10 cellular contexts compared by ENCODE assay signal in genomic region chr7:148722340-148723165, GRCh38. TPM values are rescaled to one million over a fixed set of nuclear protein-coding genes. Genes with fewer than 3 reads are reported as not detected.
DNase-seq lines count a peak whose midpoint lies in the region; ATAC-seq and TF ChIP-seq lines count a peak whose summit lies in the region.
"Had no signal": no experiment of that assay in that cellular context is flagged by ENCODE, and none has a peak within 500 bp of the region (broad histone marks: within the 10 kb centered on the region; RNA-seq: fewer than 3 reads in every experiment).

No MANE protein-coding gene starts in this region.

- no peak overlapping the region for H3K4me3 ChIP-seq in thyroid gland (replicated peaks in 1 of 3)
- H3K4me3 ChIP-seq: prostate gland had no signal

- H3K36me3 ChIP-seq in thyroid gland: no peaks in the 10 kb centered on the region
- H3K36me3 ChIP-seq: prostate gland had no signal

- WGBS in thyroid gland, 2 donors: 77 to 80% methylated on average over 8 of the region's 8 CpGs

- intact Hi-C loops in activated naive CD4-positive, alpha-beta T cell treated with anti-CD3 and anti-CD28 coated beads for 36 hours (cut with micrococcal nuclease): no loop called here
- intact Hi-C loops in left cardiac atrium (cut with DNase I) (no loop called here), thyroid gland (cut with DNase I) (no loop called here)

- peak; percentile 69 for ATAC-seq in T-helper 17 cell
- ATAC-seq in left cardiac atrium: peak; percentile 45 to 50

- no peak for TF ChIP-seq CTCF in thyroid gland (IDR thresholded peaks at IDR 0.05)

- H3K4me1 ChIP-seq in thyroid gland: peaks cover 6 to 30% of the 10 kb centered on the region in 2 donors
- H3K4me1 ChIP-seq: prostate gland had no signal

- no peaks in the 10 kb centered on the region for H3K27me3 Mint-ChIP-seq in activated naive CD4-positive, alpha-beta T cell treated with anti-CD3 and anti-CD28 coated beads for 36 hours (ENCODE audit: low read depth)
- no peaks in the 10 kb centered on the region for H3K27me3 Mint-ChIP-seq in activated naive CD4-positive, alpha-beta T cell treated with anti-CD3 and anti-CD28 coated beads, Interleukin-2, amount 10 ng/mL, durations not matched to agents 7 days and 5 days
- no peaks in the 10 kb centered on the region for H3K27me3 Mint-ChIP-seq in T-helper 17 cell

- peak overlapping the region; percentile 42 for H3K27ac Mint-ChIP-seq in activated naive CD4-positive, alpha-beta T cell treated with anti-CD3 and anti-CD28 coated beads for 36 hours
- no peak overlapping the region for H3K27ac Mint-ChIP-seq in activated naive CD4-positive, alpha-beta T cell treated with anti-CD3 and anti-CD28 coated beads, Interleukin-2, amount 10 ng/mL, durations not matched to agents 7 days and 5 days
- H3K27ac Mint-ChIP-seq in T-helper 17 cell: peak overlapping the region; percentile 80

- CTCF ChIA-PET in activated naive CD4-positive, alpha-beta T cell treated with anti-CD3 and anti-CD28 coated beads for 36 hours (lab: Charles Lee): interaction anchor here (0.7 to 1.5 kb wide), 3 partner anchors 25 to 256 kb away, joined by 3 to 6 read pairs (median 4); no protein-coding TSS in a partner anchor
- CTCF ChIA-PET in activated naive CD4-positive, alpha-beta T cell treated with anti-CD3 and anti-CD28 coated beads, Interleukin-2, amount 10 ng/mL, durations not matched to agents 7 days and 5 days (lab: Charles Lee): interaction anchor here (1.1 to 1.9 kb wide), 2 partner anchors 31 to 147 kb away, joined by 3 to 6 read pairs; no protein-coding TSS in a partner anchor

- no peaks in the 10 kb centered on the region for H3K9me3 Mint-ChIP-seq in activated naive CD4-positive, alpha-beta T cell treated with anti-CD3 and anti-CD28 coated beads for 36 hours
- H3K9me3 Mint-ChIP-seq in activated naive CD4-positive, alpha-beta T cell treated with anti-CD3 and anti-CD28 coated beads, Interleukin-2, amount 10 ng/mL, durations not matched to agents 7 days and 5 days: no peaks in the 10 kb centered on the region

- H3K27me3 ChIP-seq in thyroid gland: no peaks in the 10 kb centered on the region

- peaks cover 2% of the 10 kb centered on the region for H3K36me3 Mint-ChIP-seq in activated naive CD4-positive, alpha-beta T cell treated with anti-CD3 and anti-CD28 coated beads for 36 hours (ENCODE audit: low read depth)
- H3K36me3 Mint-ChIP-seq in activated naive CD4-positive, alpha-beta T cell treated with anti-CD3 and anti-CD28 coated beads, Interleukin-2, amount 10 ng/mL, durations not matched to agents 7 days and 5 days: peaks cover 11% of the 10 kb centered on the region
- H3K36me3 Mint-ChIP-seq in T-helper 17 cell (ENCODE audit: low read depth): no peaks in the 10 kb centered on the region

- H3K27ac ChIP-seq in thyroid gland: no peak overlapping the region
- H3K27ac ChIP-seq: prostate gland had no signal

- peaks cover 88% of the 10 kb centered on the region for H3K4me1 Mint-ChIP-seq in activated naive CD4-positive, alpha-beta T cell treated with anti-CD3 and anti-CD28 coated beads for 36 hours (ENCODE audit: low read depth)
- H3K4me1 Mint-ChIP-seq in activated naive CD4-positive, alpha-beta T cell treated with anti-CD3 and anti-CD28 coated beads, Interleukin-2, amount 10 ng/mL, durations not matched to agents 7 days and 5 days: peaks cover 55% of the 10 kb centered on the region
- peaks cover 69% of the 10 kb centered on the region for H3K4me1 Mint-ChIP-seq in T-helper 17 cell

- no peaks in the 10 kb centered on the region for H3K9me3 ChIP-seq in T-helper 17 cell (ENCODE audit: control insufficient read depth, low read length, poor library complexity, severe bottlenecking)
- H3K9me3 ChIP-seq in thyroid gland: no peaks in the 10 kb centered on the region
- H3K9me3 ChIP-seq: prostate gland had no signal

- DNase-seq in activated naive CD4-positive, alpha-beta T cell treated with anti-CD3 and anti-CD28 coated beads for 36 hours: peak; percentile 18
- DNase-seq in activated naive CD4-positive, alpha-beta T cell treated with anti-CD3 and anti-CD28 coated beads, Interleukin-2, amount 10 ng/mL, durations not matched to agents 7 days and 5 days: no peak
- DNase-seq in T-helper 17 cell: no peak
- no peak for DNase-seq in left cardiac atrium
- DNase-seq in thyroid gland: peak; percentile 46 to 56
- no peak for DNase-seq in NCI-H2196 treated with DMSO at 0.1 percent for 48 hours (lab: John Stamatoyannopoulos, UW; ENCODE audit: unreplicated experiment)
- no peak for DNase-seq in COLO668 (lab: John Stamatoyannopoulos, UW; ENCODE audit: unreplicated experiment)
- DNase-seq in NCI-H1105 (lab: John Stamatoyannopoulos, UW): no peak
- DNase-seq: activated CD4-positive, CD25-positive, alpha-beta regulatory T cell had no signal

- H3K4me3 Mint-ChIP-seq in activated naive CD4-positive, alpha-beta T cell treated with anti-CD3 and anti-CD28 coated beads for 36 hours: no peak overlapping the region
- no peak overlapping the region for H3K4me3 Mint-ChIP-seq in activated naive CD4-positive, alpha-beta T cell treated with anti-CD3 and anti-CD28 coated beads, Interleukin-2, amount 10 ng/mL, durations not matched to agents 7 days and 5 days
- H3K4me3 Mint-ChIP-seq in T-helper 17 cell: peak overlapping the region; percentile 70

- no peak for TF ChIP-seq POLR2A in thyroid gland (IDR thresholded peaks at IDR 0.05)

RNA-seq across cellular contexts. Expression of gene CUL1, which starts 23.9 kb away (rescaled TPM):
- 10 to 100 TPM; 59.6 to 62.2 TPM for total RNA-seq in activated naive CD4-positive, alpha-beta T cell treated with anti-CD3 and anti-CD28 coated beads for 36 hours
- total RNA-seq in T-helper 17 cell (10 to 100 TPM; 39.7 to 41.4 TPM), left cardiac atrium (10 to 100 TPM; 40.8 to 52.2 TPM), thyroid gland (10 to 100 TPM; 51.3 to 53.4 (median 52.9) TPM)

Comparison
In these comparisons a context has a peak if more than half of its experiments do, and no peak if none do; other contexts are left out.
1. DNase-seq: peak in activated naive CD4-positive, alpha-beta T cell treated with anti-CD3 and anti-CD28 coated beads for 36 hours (single experiment) and thyroid gland (2 of 2); none in activated naive CD4-positive, alpha-beta T cell treated with anti-CD3 and anti-CD28 coated beads, Interleukin-2, amount 10 ng/mL, durations not matched to agents 7 days and 5 days (single experiment), T-helper 17 cell (0 of 3), left cardiac atrium (single experiment), NCI-H2196 treated with DMSO at 0.1 percent for 48 hours (single experiment), COLO668 (single experiment) and NCI-H1105 (single experiment).